31 cellular contexts compared by ENCODE assay signal in the genomic region with DNA sequence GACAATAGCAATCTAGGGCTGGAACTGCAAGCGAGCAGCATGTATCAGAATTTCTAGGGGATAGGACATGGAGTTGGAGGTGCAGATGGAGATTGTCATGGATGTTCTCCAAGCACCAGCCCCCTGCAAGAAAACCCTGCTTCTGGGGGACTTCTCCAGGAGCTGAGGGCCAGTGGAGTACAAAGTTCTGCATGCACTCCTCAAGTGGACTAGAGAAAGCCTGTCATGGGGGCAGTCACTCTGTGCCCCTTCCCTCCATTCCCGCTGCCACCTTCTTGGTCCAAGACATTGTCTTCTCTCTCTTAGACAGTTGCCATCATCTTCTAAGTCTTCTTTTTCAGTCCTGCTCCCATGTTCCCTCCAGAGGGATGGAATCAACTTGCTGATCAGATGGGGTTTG.
"Had no signal": no experiment of that assay in that cellular context is flagged by ENCODE, and none has a peak within 500 bp of the region (broad histone marks: within the 10 kb centered on the region; RNA-seq: fewer than 3 reads in every experiment).

No MANE protein-coding gene starts in this region.

- H3K36me3 Mint-ChIP-seq: naive thymus-derived CD4-positive, alpha-beta T cell; natural killer cell treated with Interleukin-12 subunit alpha and Interleukin-12 subunit beta and Interleukin-15 and Interleukin-18, amount 100 ng/mL, for 72 hours; stimulated activated naive B cell treated with anti-CD40 and anti-IgM and Interleukin-4, amounts not matched to agents 10 μg/mL and 1 μg/mL and 100 μg/mL, for 72 hours had no signal

- H3K27me3 ChIP-seq: pancreas, testis, thyroid gland had no signal

- H3K4me3 Mint-ChIP-seq: naive thymus-derived CD4-positive, alpha-beta T cell; natural killer cell treated with Interleukin-12 subunit alpha and Interleukin-12 subunit beta and Interleukin-15 and Interleukin-18, amount 100 ng/mL, for 72 hours; stimulated activated naive B cell treated with anti-CD40 and anti-IgM and Interleukin-4, amounts not matched to agents 10 μg/mL and 1 μg/mL and 100 μg/mL, for 72 hours had no signal

- H3K4me3 ChIP-seq: left lung, lower lobe of right lung, mucosa of descending colon, pancreas, prostate gland, skin epidermis, stomach, testis, thyroid gland, transverse colon, upper lobe of right lung had no signal

- H3K9me3 ChIP-seq: left lung, lower lobe of right lung, mucosa of descending colon, pancreas, prostate gland, stomach, testis, thyroid gland, transverse colon, upper lobe of right lung had no signal

- H3K27ac ChIP-seq: left lung, lower lobe of right lung, pancreas, prostate gland, skin epidermis, stomach, testis, thyroid gland, transverse colon, upper lobe of right lung had no signal

- DNase-seq: hippocampal formation; kidney; left colon; left lung; lower lobe of right lung; mammary epithelial cell; mesendoderm; midbrain; mucosa of descending colon; naive thymus-derived CD4-positive, alpha-beta T cell; nucleus accumbens; pancreas; posterior cingulate gyrus; retina; right cardiac atrium; stimulated activated CD4-positive, alpha-beta T cell treated with anti-CD3 and anti-CD28 coated beads, Interleukin-12 subunit alpha, Interleukin-12 subunit beta, amount 100 ng/mL, for 4 hours; stimulated activated CD4-positive, alpha-beta T cell treated with anti-CD3 and anti-CD28 coated beads, Interleukin-15, amount 100 ng/mL, for 24 hours; stimulated activated CD4-positive, alpha-beta T cell treated with anti-CD3 and anti-CD28 coated beads, Interleukin-2, amount 100 ng/mL, for 24 hours; stimulated activated CD4-positive, alpha-beta T cell treated with anti-CD3 and anti-CD28 coated beads, Interleukin-4, amount 100 ng/mL, for 1 hour; stimulated activated naive B cell treated with anti-CD40 and anti-IgM and Interleukin-4, amounts not matched to agents 10 μg/mL and 1 μg/mL and 100 μg/mL, for 72 hours; stimulated activated naive CD8-positive, alpha-beta T cell treated with anti-CD3 and anti-CD28 coated beads, Interleukin-15, Interleukin-2, amounts not matched to agents 100 U/mL and 50 U/mL, for 24 hours; stomach; testis; thyroid gland; transverse colon; upper lobe of right lung had no signal

- H3K36me3 ChIP-seq: left lung, lower lobe of right lung, pancreas, prostate gland, stomach, thyroid gland, transverse colon, upper lobe of right lung had no signal

- H3K4me1 ChIP-seq: left lung, lower lobe of right lung, pancreas, prostate gland, stomach, testis, thyroid gland, transverse colon, upper lobe of right lung had no signal

- H3K9me3 Mint-ChIP-seq: natural killer cell treated with Interleukin-12 subunit alpha and Interleukin-12 subunit beta and Interleukin-15 and Interleukin-18, amount 100 ng/mL, for 72 hours had no signal

- FAIRE-seq: kidney, pancreas, urothelium cell line had no signal

- ATAC-seq: left colon; left lung; lower lobe of right lung; mucosa of descending colon; naive thymus-derived CD4-positive, alpha-beta T cell; pancreas; right cardiac atrium; sciatic nerve; stimulated activated naive B cell treated with anti-CD40 and anti-IgM and Interleukin-4, amounts not matched to agents 10 μg/mL and 1 μg/mL and 100 μg/mL, for 72 hours; stimulated activated naive CD8-positive, alpha-beta T cell treated with anti-CD3 and anti-CD28 coated beads, Interleukin-15, Interleukin-2, amounts not matched to agents 100 U/mL and 50 U/mL, for 24 hours had no signal

- H3K4me1 Mint-ChIP-seq: naive thymus-derived CD4-positive, alpha-beta T cell; stimulated activated naive B cell treated with anti-CD40 and anti-IgM and Interleukin-4, amounts not matched to agents 10 μg/mL and 1 μg/mL and 100 μg/mL, for 72 hours had no signal

- H3K27ac Mint-ChIP-seq: naive thymus-derived CD4-positive, alpha-beta T cell; natural killer cell treated with Interleukin-12 subunit alpha and Interleukin-12 subunit beta and Interleukin-15 and Interleukin-18, amount 100 ng/mL, for 72 hours; stimulated activated naive B cell treated with anti-CD40 and anti-IgM and Interleukin-4, amounts not matched to agents 10 μg/mL and 1 μg/mL and 100 μg/mL, for 72 hours had no signal
